Comparison of ENCODE assay signal across 29 cellular contexts in genomic region chr9:109133533-109133932, GRCh38.
"Had no signal": no experiment of that assay in that cellular context is flagged by ENCODE, and none has a peak within 500 bp of the region (broad histone marks: within the 10 kb centered on the region; RNA-seq: fewer than 3 reads in every experiment).

No MANE protein-coding gene starts in this region.

- H3K4me1 Mint-ChIP-seq: stimulated activated effector memory CD8-positive, alpha-beta T cell treated with anti-CD3 and anti-CD28 coated beads, Interleukin-12 subunit alpha, Interleukin-12 subunit beta, amount 100 ng/mL, for 72 hours; stimulated activated memory B cell treated with anti-CD40 and anti-IgM and Interleukin-4, amounts not matched to agents 10 μg/mL and 1 μg/mL and 100 μg/mL, for 72 hours; stimulated activated naive B cell treated with anti-CD40 and anti-IgM and Interleukin-4, amounts not matched to agents 10 μg/mL and 1 μg/mL and 100 μg/mL, for 72 hours; stimulated activated naive CD8-positive, alpha-beta T cell treated with anti-CD3 and anti-CD28 coated beads, Interleukin-15, amount 100 ng/mL, for 72 hours had no signal

- H3K27ac Mint-ChIP-seq: stimulated activated effector memory CD8-positive, alpha-beta T cell treated with anti-CD3 and anti-CD28 coated beads, Interleukin-12 subunit alpha, Interleukin-12 subunit beta, amount 100 ng/mL, for 72 hours; stimulated activated memory B cell treated with anti-CD40 and anti-IgM and Interleukin-4, amounts not matched to agents 10 μg/mL and 1 μg/mL and 100 μg/mL, for 72 hours; stimulated activated naive B cell treated with anti-CD40 and anti-IgM and Interleukin-4, amounts not matched to agents 10 μg/mL and 1 μg/mL and 100 μg/mL, for 72 hours; stimulated activated naive CD8-positive, alpha-beta T cell treated with anti-CD3 and anti-CD28 coated beads, Interleukin-15, amount 100 ng/mL, for 72 hours; stimulated activated naive CD8-positive, alpha-beta T cell treated with anti-CD3 and anti-CD28 coated beads, Interleukin-15, Interleukin-2, amounts not matched to agents 100 ng/mL and 50 ng/mL, for 24 hours; type B pancreatic cell had no signal

- ATAC-seq: stimulated activated effector memory CD8-positive, alpha-beta T cell treated with anti-CD3 and anti-CD28 coated beads, Interleukin-12 subunit alpha, Interleukin-12 subunit beta, amount 100 ng/mL, for 72 hours; stimulated activated memory B cell treated with anti-CD40 and anti-IgM and Interleukin-4, amounts not matched to agents 10 μg/mL and 1 μg/mL and 100 μg/mL, for 72 hours; stimulated activated naive B cell treated with anti-CD40 and anti-IgM and Interleukin-4, amounts not matched to agents 10 μg/mL and 1 μg/mL and 100 μg/mL, for 72 hours; stimulated activated naive CD8-positive, alpha-beta T cell treated with anti-CD3 and anti-CD28 coated beads, Interleukin-15, amount 100 ng/mL, for 72 hours; stimulated activated naive CD8-positive, alpha-beta T cell treated with anti-CD3 and anti-CD28 coated beads, Interleukin-15, Interleukin-2, amounts not matched to agents 100 U/mL and 50 U/mL, for 24 hours; upper lobe of right lung had no signal

- H3K27me3 ChIP-seq: stomach, suprapubic skin, testis, thyroid gland, tibial artery, tibial nerve, transverse colon, upper lobe of left lung, upper lobe of right lung, uterus, vagina had no signal

- H3K27me3 Mint-ChIP-seq: stimulated activated memory B cell treated with anti-CD40 and anti-IgM and Interleukin-4, amounts not matched to agents 10 μg/mL and 1 μg/mL and 100 μg/mL, for 72 hours; stimulated activated naive CD8-positive, alpha-beta T cell treated with anti-CD3 and anti-CD28 coated beads, Interleukin-15, amount 100 ng/mL, for 72 hours; type B pancreatic cell had no signal

- H3K9me3 Mint-ChIP-seq: stimulated activated effector memory CD8-positive, alpha-beta T cell treated with anti-CD3 and anti-CD28 coated beads, Interleukin-12 subunit alpha, Interleukin-12 subunit beta, amount 100 ng/mL, for 72 hours; stimulated activated memory B cell treated with anti-CD40 and anti-IgM and Interleukin-4, amounts not matched to agents 10 μg/mL and 1 μg/mL and 100 μg/mL, for 72 hours; stimulated activated naive B cell treated with anti-CD40 and anti-IgM and Interleukin-4, amounts not matched to agents 10 μg/mL and 1 μg/mL and 100 μg/mL, for 72 hours; stimulated activated naive CD8-positive, alpha-beta T cell treated with anti-CD3 and anti-CD28 coated beads, Interleukin-15, amount 100 ng/mL, for 72 hours; stimulated activated naive CD8-positive, alpha-beta T cell treated with anti-CD3 and anti-CD28 coated beads, Interleukin-15, Interleukin-2, amounts not matched to agents 100 ng/mL and 50 ng/mL, for 24 hours; type B pancreatic cell had no signal

- H3K4me3 ChIP-seq: stomach, suprapubic skin, testis, thoracic aorta, thyroid gland, tibial artery, tibial nerve, transverse colon, upper lobe of left lung, upper lobe of right lung, uterus, vagina had no signal

- H3K36me3 ChIP-seq: stomach, suprapubic skin, thoracic aorta, thyroid gland, tibial artery, tibial nerve, transverse colon, upper lobe of left lung, upper lobe of right lung, uterus, vagina had no signal

- H3K27ac ChIP-seq: stomach, suprapubic skin, testis, thoracic aorta, thyroid gland, tibial artery, tibial nerve, transverse colon, upper lobe of left lung, upper lobe of right lung, uterus, vagina had no signal

- FAIRE-seq: urothelium cell line had no signal

- H3K36me3 Mint-ChIP-seq: stimulated activated effector memory CD8-positive, alpha-beta T cell treated with anti-CD3 and anti-CD28 coated beads, Interleukin-12 subunit alpha, Interleukin-12 subunit beta, amount 100 ng/mL, for 72 hours; stimulated activated memory B cell treated with anti-CD40 and anti-IgM and Interleukin-4, amounts not matched to agents 10 μg/mL and 1 μg/mL and 100 μg/mL, for 72 hours; stimulated activated naive B cell treated with anti-CD40 and anti-IgM and Interleukin-4, amounts not matched to agents 10 μg/mL and 1 μg/mL and 100 μg/mL, for 72 hours; type B pancreatic cell had no signal

- H3K9me3 ChIP-seq: stomach, suprapubic skin, testis, thoracic aorta, thyroid gland, tibial artery, tibial nerve, transverse colon, upper lobe of left lung, upper lobe of right lung, uterus, vagina had no signal

- DNase-seq: stimulated activated CD4-positive, alpha-beta T cell treated with anti-CD3 and anti-CD28 coated beads, Interleukin-2, amount 100 ng/mL, for 48 hours; stimulated activated CD4-positive, alpha-beta T cell treated with anti-CD3 and anti-CD28 coated beads, Interleukin-4, amount 100 ng/mL, for 1 hour; stimulated activated CD4-positive, alpha-beta T cell treated with anti-CD3 and anti-CD28 coated beads, Interleukin-4, amount 100 ng/mL, for 24 hours; stimulated activated CD4-positive, alpha-beta T cell treated with anti-CD3 and anti-CD28 coated beads, Interleukin-4, amount 100 ng/mL, for 4 hours; stimulated activated CD8-positive, alpha-beta memory T cell treated with anti-CD3 and anti-CD28 coated beads, Interleukin-4, amount 100 ng/mL, for 48 hours; stimulated activated naive B cell treated with anti-CD40 and anti-IgM and Interleukin-4, amounts not matched to agents 10 μg/mL and 1 μg/mL and 100 μg/mL, for 72 hours; stimulated activated naive CD4-positive, alpha-beta T cell; stimulated activated naive CD4-positive, alpha-beta T cell treated with Interleukin-2 at 50 U/mL for 16 hours; stimulated activated naive CD8-positive, alpha-beta T cell treated with anti-CD3 and anti-CD28 coated beads, Interleukin-15, amount 100 ng/mL, for 72 hours; stimulated activated naive CD8-positive, alpha-beta T cell treated with anti-CD3 and anti-CD28 coated beads, Interleukin-15, Interleukin-2, amounts not matched to agents 100 U/mL and 50 U/mL, for 24 hours; stomach; substantia nigra; testis; thyroid gland; tibial artery; transverse colon; trophoblast cell; upper lobe of left lung; upper lobe of right lung; uterus had no signal

- H3K4me1 ChIP-seq: suprapubic skin, testis, thyroid gland, tibial artery, upper lobe of right lung, uterus, vagina had no signal

- H3K4me3 Mint-ChIP-seq: stimulated activated effector memory CD8-positive, alpha-beta T cell treated with anti-CD3 and anti-CD28 coated beads, Interleukin-12 subunit alpha, Interleukin-12 subunit beta, amount 100 ng/mL, for 72 hours; stimulated activated memory B cell treated with anti-CD40 and anti-IgM and Interleukin-4, amounts not matched to agents 10 μg/mL and 1 μg/mL and 100 μg/mL, for 72 hours; stimulated activated naive B cell treated with anti-CD40 and anti-IgM and Interleukin-4, amounts not matched to agents 10 μg/mL and 1 μg/mL and 100 μg/mL, for 72 hours; stimulated activated naive CD8-positive, alpha-beta T cell treated with anti-CD3 and anti-CD28 coated beads, Interleukin-15, amount 100 ng/mL, for 72 hours; stimulated activated naive CD8-positive, alpha-beta T cell treated with anti-CD3 and anti-CD28 coated beads, Interleukin-15, Interleukin-2, amounts not matched to agents 100 ng/mL and 50 ng/mL, for 24 hours; type B pancreatic cell had no signal
